ENCODE assay signal across 16 cellular contexts in the genomic region with DNA sequence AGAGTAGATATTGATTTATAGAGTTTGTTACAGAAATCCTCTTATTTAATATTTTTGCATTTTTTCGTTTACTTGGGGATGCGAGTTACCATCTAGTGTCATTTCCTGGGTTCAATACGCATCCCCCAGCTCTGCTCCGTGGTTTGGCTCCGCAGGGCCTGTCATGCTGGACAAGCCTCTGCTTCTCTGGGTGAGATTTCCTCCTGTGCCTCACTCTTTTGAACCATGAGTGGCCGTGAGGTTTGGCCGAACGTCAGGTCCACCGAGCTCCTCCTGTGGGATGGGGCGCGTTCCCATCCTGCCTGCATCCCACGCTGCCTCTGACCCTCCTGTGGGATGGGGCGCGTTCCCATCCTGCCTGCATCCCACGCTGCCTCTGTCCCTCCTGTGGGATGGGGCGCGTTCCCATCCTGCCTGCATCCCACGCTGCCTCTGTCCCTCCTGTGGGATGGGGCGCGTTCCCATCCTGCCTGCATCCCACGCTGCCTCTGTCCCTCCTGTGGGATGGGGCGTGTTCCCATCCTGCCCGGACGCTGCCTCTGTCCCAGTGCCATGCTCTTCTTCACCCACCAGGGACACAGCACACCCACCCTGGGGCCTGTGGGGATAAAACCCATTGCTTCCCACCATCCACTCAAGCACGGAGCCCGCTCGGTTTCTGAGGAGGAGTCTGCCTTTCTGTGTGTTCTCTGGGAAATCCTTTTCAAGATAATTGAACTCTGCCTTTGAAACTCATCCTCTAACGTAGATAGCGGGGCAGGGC.
"Had no signal": no experiment of that assay in that cellular context is flagged by ENCODE, and none has a peak within 500 bp of the region (broad histone marks: within the 10 kb centered on the region; RNA-seq: fewer than 3 reads in every experiment).

No MANE protein-coding gene starts in this region.

- H3K27me3 ChIP-seq: foreskin keratinocyte had no signal

- H3K36me3 ChIP-seq: left ventricle myocardium inferior, neural progenitor cell, pancreas, spleen, tibial nerve had no signal

- H3K9me3 Mint-ChIP-seq: activated naive CD4-positive, alpha-beta T cell treated with anti-CD3 and anti-CD28 coated beads for 36 hours; memory B cell; stimulated activated naive B cell treated with anti-CD40 and anti-IgM and Interleukin-4, amounts not matched to agents 10 μg/mL and 1 μg/mL and 100 μg/mL, for 72 hours had no signal

- H3K27ac Mint-ChIP-seq: activated CD8-positive, alpha-beta memory T cell treated with anti-CD3 and anti-CD28 coated beads, Interleukin-2, amount 10 ng/mL, durations not matched to agents 7 days and 5 days; activated naive CD4-positive, alpha-beta T cell treated with anti-CD3 and anti-CD28 coated beads for 36 hours; memory B cell; naive thymus-derived CD4-positive, alpha-beta T cell; neural progenitor cell; stimulated activated naive B cell treated with anti-CD40 and anti-IgM and Interleukin-4, amounts not matched to agents 10 μg/mL and 1 μg/mL and 100 μg/mL, for 72 hours had no signal

- H3K4me1 Mint-ChIP-seq: naive thymus-derived CD4-positive, alpha-beta T cell; neural progenitor cell; stimulated activated naive B cell treated with anti-CD40 and anti-IgM and Interleukin-4, amounts not matched to agents 10 μg/mL and 1 μg/mL and 100 μg/mL, for 72 hours had no signal

- H3K36me3 Mint-ChIP-seq: activated CD8-positive, alpha-beta memory T cell treated with anti-CD3 and anti-CD28 coated beads, Interleukin-2, amount 10 ng/mL, durations not matched to agents 7 days and 5 days; memory B cell; naive thymus-derived CD4-positive, alpha-beta T cell; neural progenitor cell; stimulated activated naive B cell treated with anti-CD40 and anti-IgM and Interleukin-4, amounts not matched to agents 10 μg/mL and 1 μg/mL and 100 μg/mL, for 72 hours had no signal

- H3K27ac ChIP-seq: body of pancreas, foreskin keratinocyte, left ventricle myocardium inferior, neural progenitor cell, pancreas, spleen, tibial nerve had no signal

- H3K9me3 ChIP-seq: body of pancreas, mucosa of descending colon, pancreas had no signal

- H3K4me3 ChIP-seq: body of pancreas, left ventricle myocardium inferior, mucosa of descending colon, neural progenitor cell, pancreas, spleen, tibial nerve had no signal

- DNase-seq: activated CD8-positive, alpha-beta memory T cell treated with anti-CD3 and anti-CD28 coated beads, Interleukin-2, amount 10 ng/mL, durations not matched to agents 7 days and 5 days; activated naive CD4-positive, alpha-beta T cell treated with anti-CD3 and anti-CD28 coated beads for 36 hours; body of pancreas; foreskin keratinocyte; left ventricle myocardium inferior; mucosa of descending colon; naive thymus-derived CD4-positive, alpha-beta T cell; stimulated activated CD4-positive, alpha-beta T cell treated with anti-CD3 and anti-CD28 coated beads, Interleukin-4, amount 100 ng/mL, for 4 hours; stimulated activated naive B cell treated with anti-CD40 and anti-IgM and Interleukin-4, amounts not matched to agents 10 μg/mL and 1 μg/mL and 100 μg/mL, for 72 hours; T-helper 1 cell had no signal

- H3K4me2 ChIP-seq: neural progenitor cell had no signal

- H3K9ac ChIP-seq: neural progenitor cell had no signal

- ATAC-seq: activated CD4-positive, CD25-positive, alpha-beta regulatory T cell treated with anti-CD3 and anti-CD28 coated beads, Interleukin-2, amount 50 U/mL, for 24 hours; activated CD8-positive, alpha-beta memory T cell treated with anti-CD3 and anti-CD28 coated beads, Interleukin-2, amount 10 ng/mL, durations not matched to agents 7 days and 5 days; body of pancreas; foreskin keratinocyte; mucosa of descending colon; naive thymus-derived CD4-positive, alpha-beta T cell; pancreas; stimulated activated naive B cell treated with anti-CD40 and anti-IgM and Interleukin-4, amounts not matched to agents 10 μg/mL and 1 μg/mL and 100 μg/mL, for 72 hours had no signal

- H3K4me1 ChIP-seq: body of pancreas, foreskin keratinocyte, left ventricle myocardium inferior, neural progenitor cell, pancreas, spleen, tibial nerve had no signal

- H2AFZ ChIP-seq: neural progenitor cell had no signal

- H3K4me3 Mint-ChIP-seq: activated CD8-positive, alpha-beta memory T cell treated with anti-CD3 and anti-CD28 coated beads, Interleukin-2, amount 10 ng/mL, durations not matched to agents 7 days and 5 days; activated naive CD4-positive, alpha-beta T cell treated with anti-CD3 and anti-CD28 coated beads for 36 hours; memory B cell; naive thymus-derived CD4-positive, alpha-beta T cell; neural progenitor cell; stimulated activated naive B cell treated with anti-CD40 and anti-IgM and Interleukin-4, amounts not matched to agents 10 μg/mL and 1 μg/mL and 100 μg/mL, for 72 hours had no signal
